ENCODE assay signal across 24 cellular contexts in genomic region chr3:166481340-166481739, GRCh38.
"Had no signal": no experiment of that assay in that cellular context is flagged by ENCODE, and none has a peak within 500 bp of the region (broad histone marks: within the 10 kb centered on the region; RNA-seq: fewer than 3 reads in every experiment).

No MANE protein-coding gene starts in this region.

- H3K4me3 ChIP-seq: colonic mucosa, coronary artery, dorsolateral prefrontal cortex, esophagus muscularis mucosa, esophagus squamous epithelium, gastrocnemius medialis, gastroesophageal sphincter, heart left ventricle, heart right ventricle had no signal

- H3K9me3 ChIP-seq: colonic mucosa, esophagus muscularis mucosa, esophagus squamous epithelium, gastrocnemius medialis had no signal

- H3K27ac ChIP-seq: colonic mucosa, coronary artery, dorsolateral prefrontal cortex, epithelial cell of prostate, esophagus muscularis mucosa, esophagus squamous epithelium, foreskin keratinocyte, gastrocnemius medialis, gastroesophageal sphincter, heart left ventricle, heart right ventricle had no signal

- H3K36me3 ChIP-seq: colonic mucosa, esophagus muscularis mucosa, esophagus squamous epithelium, gastrocnemius medialis, gastroesophageal sphincter, heart left ventricle, heart right ventricle had no signal

- H3K27me3 ChIP-seq: colonic mucosa, dorsolateral prefrontal cortex, esophagus muscularis mucosa, esophagus squamous epithelium, foreskin keratinocyte, gastrocnemius medialis, gastroesophageal sphincter, heart left ventricle, heart right ventricle had no signal

- DNase-seq: colonic mucosa; cortex of kidney; dermis blood vessel endothelial cell; dorsolateral prefrontal cortex; effector CD4-positive, alpha-beta T cell; effector CD8-positive, alpha-beta T cell; effector memory CD4-positive, alpha-beta T cell; effector memory CD8-positive, alpha-beta T cell; endodermal cell; erythroblast; esophagus squamous epithelium; foreskin fibroblast; foreskin keratinocyte; foreskin melanocyte; gastrocnemius medialis; glutamatergic neuron; head of caudate nucleus; heart left ventricle; heart right ventricle had no signal

- ATAC-seq: effector memory CD8-positive, alpha-beta T cell; esophagus mucosa; foreskin keratinocyte; gastrocnemius medialis; gastroesophageal sphincter; heart left ventricle; heart right ventricle had no signal

- H3K4me1 ChIP-seq: colonic mucosa, esophagus muscularis mucosa, esophagus squamous epithelium, foreskin keratinocyte, gastrocnemius medialis, gastroesophageal sphincter, heart left ventricle, heart right ventricle had no signal
